Comparison of ENCODE assay signal across 22 cellular contexts in genomic region chr7:37150180-37150579, GRCh38.
"Had no signal": no experiment of that assay in that cellular context is flagged by ENCODE, and none has a peak within 500 bp of the region (broad histone marks: within the 10 kb centered on the region; RNA-seq: fewer than 3 reads in every experiment).

No MANE protein-coding gene starts in this region.

- H3K27me3 ChIP-seq: heart left ventricle, right atrium auricular region, tibial nerve, uterus had no signal

- H3K9me3 ChIP-seq: lower lobe of right lung, prostate gland, right atrium auricular region, SK-N-SH, tibial nerve, uterus had no signal

- H3K36me3 ChIP-seq: prostate gland, uterus had no signal

- H3K4me1 ChIP-seq: lower lobe of right lung, prostate gland, uterus had no signal

- H3K4me2 ChIP-seq: SK-N-SH had no signal

- H3K4me1 Mint-ChIP-seq: activated CD8-positive, alpha-beta memory T cell treated with anti-CD3 and anti-CD28 coated beads, Interleukin-2, amount 10 ng/mL, durations not matched to agents 7 days and 5 days; neural crest cell had no signal

- DNase-seq: activated CD4-positive, alpha-beta memory T cell treated with anti-CD3 and anti-CD28 coated beads for 36 hours; activated CD4-positive, alpha-beta T cell treated with anti-CD3 and anti-CD28 coated beads for 36 hours; activated CD8-positive, alpha-beta memory T cell treated with anti-CD3 and anti-CD28 coated beads, Interleukin-2, amount 10 ng/mL, durations not matched to agents 7 days and 5 days; activated T-cell treated with anti-CD3 and anti-CD28 coated beads, Interleukin-2, amount 50 U/mL, for 48 hours; amygdala; erythroblast; heart left ventricle; immature natural killer cell; lower lobe of right lung; SK-N-SH; uterus had no signal

- FAIRE-seq: endometrium, frontal cortex had no signal

- ATAC-seq: activated CD8-positive, alpha-beta memory T cell treated with anti-CD3 and anti-CD28 coated beads, Interleukin-2, amount 10 ng/mL, durations not matched to agents 7 days and 5 days; heart left ventricle; lower lobe of right lung had no signal

- H3K27ac ChIP-seq: coronary artery, lower lobe of right lung, prostate gland, right atrium auricular region, tibial nerve, uterus had no signal

- H3K4me3 Mint-ChIP-seq: activated CD4-positive, alpha-beta memory T cell treated with anti-CD3 and anti-CD28 coated beads for 36 hours; activated CD4-positive, alpha-beta T cell treated with anti-CD3 and anti-CD28 coated beads for 36 hours; activated CD8-positive, alpha-beta memory T cell treated with anti-CD3 and anti-CD28 coated beads, Interleukin-2, amount 10 ng/mL, durations not matched to agents 7 days and 5 days; activated naive CD8-positive, alpha-beta T cell; immature natural killer cell; mesothelial cell of epicardium; neural crest cell; stimulated activated naive CD8-positive, alpha-beta T cell treated with anti-CD3 and anti-CD28 coated beads, Interleukin-15, Interleukin-2, amounts not matched to agents 100 ng/mL and 50 ng/mL, for 24 hours; WTC11 had no signal

- H3K27ac Mint-ChIP-seq: activated CD4-positive, alpha-beta memory T cell treated with anti-CD3 and anti-CD28 coated beads for 36 hours; activated CD4-positive, alpha-beta T cell treated with anti-CD3 and anti-CD28 coated beads for 36 hours; activated CD8-positive, alpha-beta memory T cell treated with anti-CD3 and anti-CD28 coated beads, Interleukin-2, amount 10 ng/mL, durations not matched to agents 7 days and 5 days; mesothelial cell of epicardium; WTC11 had no signal

- H3K9me2 ChIP-seq: SK-N-SH had no signal

- H3K9me3 Mint-ChIP-seq: activated CD4-positive, alpha-beta memory T cell treated with anti-CD3 and anti-CD28 coated beads for 36 hours; neural crest cell; stimulated activated naive CD8-positive, alpha-beta T cell treated with anti-CD3 and anti-CD28 coated beads, Interleukin-15, Interleukin-2, amounts not matched to agents 100 ng/mL and 50 ng/mL, for 24 hours had no signal

- H3K4me3 ChIP-seq: coronary artery, heart left ventricle, lower lobe of right lung, prostate gland, right atrium auricular region, tibial nerve, uterus had no signal

- H3K27me3 Mint-ChIP-seq: activated CD4-positive, alpha-beta memory T cell treated with anti-CD3 and anti-CD28 coated beads for 36 hours; activated CD4-positive, alpha-beta T cell treated with anti-CD3 and anti-CD28 coated beads for 36 hours; activated CD8-positive, alpha-beta memory T cell treated with anti-CD3 and anti-CD28 coated beads, Interleukin-2, amount 10 ng/mL, durations not matched to agents 7 days and 5 days; activated naive CD8-positive, alpha-beta T cell; stimulated activated naive CD8-positive, alpha-beta T cell treated with anti-CD3 and anti-CD28 coated beads, Interleukin-15, Interleukin-2, amounts not matched to agents 100 ng/mL and 50 ng/mL, for 24 hours had no signal
